In genomic region chr17:58686980-58687379, GRCh38 we compare ENCODE assay signal across 1 cellular context.
TF ChIP-seq lines count a peak whose summit lies in the region.

No MANE protein-coding gene starts in this region.

TF ChIP-seq in H1, 55 proteins besides CTCF, POLR2A, EP300 and RAD21:
- TF ChIP-seq TAF1 (IDR thresholded peaks at IDR 0.05; ENCODE audit: low read depth, low read length) (no peak), RBBP5 (IDR thresholded peaks at IDR 0.05; ENCODE audit: borderline replicate concordance, low read depth, low read length) (no peak), EZH2 (IDR thresholded peaks at IDR 0.05; ENCODE audit: low read depth, low read length, severe bottlenecking) (no peak), CREB1 (IDR thresholded peaks at IDR 0.05) (no peak), GABPA (IDR thresholded peaks at IDR 0.05; ENCODE audit: borderline replicate concordance, insufficient read depth, low read length) (no peak), JUND (IDR thresholded peaks at IDR 0.05; ENCODE audit: low read length) (no peak), PHF8 (conservative IDR thresholded peaks at IDR 0.05; ENCODE audit: low read depth, low read length) (no peak), SP2 (IDR thresholded peaks at IDR 0.05; ENCODE audit: low read length) (no peak), KDM1A (IDR thresholded peaks at IDR 0.05; ENCODE audit: borderline replicate concordance, low read length) (no peak), SAP30 (IDR thresholded peaks at IDR 0.05; ENCODE audit: insufficient read depth, insufficient replicate concordance, low read length) (no peak), TCF12 (IDR thresholded peaks at IDR 0.05; ENCODE audit: low read depth, low read length) (no peak), USF2 (IDR thresholded peaks at IDR 0.05; ENCODE audit: low read length) (no peak), NANOG (IDR thresholded peaks at IDR 0.05; ENCODE audit: insufficient read depth, low read depth, low read length, poor library complexity, severe bottlenecking) (no peak), POLR2AphosphoS5 (IDR thresholded peaks at IDR 0.05; ENCODE audit: low read depth, low read length) (no peak), SP4 (IDR thresholded peaks at IDR 0.05; ENCODE audit: low read length) (no peak), GTF2F1 (IDR thresholded peaks at IDR 0.05; ENCODE audit: borderline replicate concordance, low read depth, low read length) (no peak), CHD7 (IDR thresholded peaks at IDR 0.05; ENCODE audit: insufficient replicate concordance, low read length) (no peak), EGR1 (IDR thresholded peaks at IDR 0.05; ENCODE audit: borderline replicate concordance, low read depth, low read length) (no peak), RFX5 (IDR thresholded peaks at IDR 0.05; ENCODE audit: borderline replicate concordance, low read depth, low read length) (no peak), ASH2L (IDR thresholded peaks at IDR 0.05; ENCODE audit: low read length) (no peak)
